In the genomic region with DNA sequence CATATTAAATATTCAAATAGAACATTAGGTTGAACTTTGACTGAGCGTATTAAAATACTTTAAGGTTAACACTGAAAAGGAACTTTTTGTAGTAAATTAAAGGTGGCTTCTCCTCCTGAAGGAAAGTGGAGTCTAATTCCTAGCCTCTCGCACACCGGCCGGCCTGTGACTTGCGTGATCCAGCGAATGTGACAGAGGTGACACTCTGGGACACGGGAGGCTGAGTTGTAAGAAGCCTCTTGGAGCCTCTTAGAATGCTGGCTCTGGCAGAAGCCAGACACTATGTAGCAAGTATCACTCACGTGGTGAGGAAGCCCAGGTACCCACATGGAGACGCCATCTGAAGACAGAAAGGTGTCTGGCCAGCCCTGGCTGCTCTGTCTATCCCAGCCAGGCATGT, we compare ENCODE assay signal across 40 cellular contexts.
"Had no signal": no experiment of that assay in that cellular context is flagged by ENCODE, and none has a peak within 500 bp of the region (broad histone marks: within the 10 kb centered on the region; RNA-seq: fewer than 3 reads in every experiment).

No MANE protein-coding gene starts in this region.

- H3K36me3 Mint-ChIP-seq: activated naive CD4-positive, alpha-beta T cell treated with anti-CD3 and anti-CD28 coated beads, Interleukin-2, amount 10 ng/mL, durations not matched to agents 7 days and 5 days; activated naive CD4-positive, alpha-beta T cell treated with anti-CD3 and anti-CD28 coated beads, Interleukin-2, amount 50 U/mL, for 24 hours; activated naive CD4-positive, alpha-beta T cell treated with anti-CD3 and anti-CD28 coated beads, Interleukin-2, amount 50 U/mL, for 72 hours; activated naive CD8-positive, alpha-beta T cell; activated naive CD8-positive, alpha-beta T cell treated with anti-CD3 and anti-CD28 coated beads for 36 hours; activated naive CD8-positive, alpha-beta T cell treated with anti-CD3 and anti-CD28 coated beads, Interleukin-2, amount 10 ng/mL, durations not matched to agents 7 days and 5 days; brain had no signal

- DNase-seq: activated effector memory CD4-positive, alpha-beta T cell treated with anti-CD3 and anti-CD28 coated beads, Interleukin-2, amount 50 U/mL, for 16 hours; activated effector memory CD4-positive, alpha-beta T cell treated with Interleukin-2 at 50 U/mL for 16 hours; activated gamma-delta T cell; activated gamma-delta T cell treated with Interleukin-2 at 50 U/mL for 16 hours; activated naive CD4-positive, alpha-beta T cell; activated naive CD4-positive, alpha-beta T cell treated with anti-CD3 and anti-CD28 coated beads for 36 hours; activated naive CD4-positive, alpha-beta T cell treated with anti-CD3 and anti-CD28 coated beads, Interleukin-2, amount 10 ng/mL, durations not matched to agents 7 days and 5 days; activated naive CD4-positive, alpha-beta T cell treated with anti-CD3 and anti-CD28 coated beads, Interleukin-2, amount 50 U/mL, for 16 hours; activated naive CD4-positive, alpha-beta T cell treated with Interleukin-2 at 50 U/mL for 16 hours; activated naive CD8-positive, alpha-beta T cell treated with anti-CD3 and anti-CD28 coated beads for 36 hours; activated naive CD8-positive, alpha-beta T cell treated with anti-CD3 and anti-CD28 coated beads, Interleukin-2, amount 10 ng/mL, durations not matched to agents 7 days and 5 days; activated naive CD8-positive, alpha-beta T cell treated with anti-CD3 and anti-CD28 coated beads, Interleukin-2, amount 50 U/mL, for 24 hours; activated T-cell treated with anti-CD3 and anti-CD28 coated beads, Interleukin-2, amount 50 U/mL, for 1 hour; activated T-cell treated with anti-CD3 and anti-CD28 coated beads, Interleukin-2, amount 50 U/mL, for 24 hours; activated T-cell treated with anti-CD3 and anti-CD28 coated beads, Interleukin-2, amount 50 U/mL, for 4 hours; activated T-cell treated with anti-CD3 and anti-CD28 coated beads, Interleukin-2, amount 50 U/mL, for 48 hours; activated T-cell treated with anti-CD3 and anti-CD28 coated beads, Interleukin-2, amount 50 U/mL, for 72 hours; adrenal gland; amniotic stem cell; amygdala; anterior cingulate cortex; aorta; body of pancreas; brain microvascular endothelial cell; caudate nucleus; central memory CD4-positive, alpha-beta T cell; cerebellar nuclear complex had no signal

- H3K4me3 ChIP-seq: adrenal gland, ascending aorta, body of pancreas, breast epithelium, cardiac muscle cell had no signal

- H3K27me3 ChIP-seq: adrenal gland, ascending aorta, body of pancreas, brain microvascular endothelial cell, breast epithelium, cardiac muscle cell had no signal

- H3K4me3 Mint-ChIP-seq: activated naive CD4-positive, alpha-beta T cell treated with anti-CD3 and anti-CD28 coated beads for 36 hours; activated naive CD4-positive, alpha-beta T cell treated with anti-CD3 and anti-CD28 coated beads, Interleukin-2, amount 10 ng/mL, durations not matched to agents 7 days and 5 days; activated naive CD4-positive, alpha-beta T cell treated with anti-CD3 and anti-CD28 coated beads, Interleukin-2, amount 50 U/mL, for 24 hours; activated naive CD8-positive, alpha-beta T cell; activated naive CD8-positive, alpha-beta T cell treated with anti-CD3 and anti-CD28 coated beads for 36 hours; activated naive CD8-positive, alpha-beta T cell treated with anti-CD3 and anti-CD28 coated beads, Interleukin-2, amount 10 ng/mL, durations not matched to agents 7 days and 5 days; activated naive CD8-positive, alpha-beta T cell treated with anti-CD3 and anti-CD28 coated beads, Interleukin-2, amount 50 U/mL, for 24 hours; activated T-cell treated with anti-CD3 and anti-CD28 coated beads, Interleukin-2, amount 50 U/mL, for 24 hours; activated T-cell treated with anti-CD3 and anti-CD28 coated beads, Interleukin-2, amount 50 U/mL, for 4 hours; activated T-cell treated with anti-CD3 and anti-CD28 coated beads, Interleukin-2, amount 50 U/mL, for 72 hours; activated T-helper 1 cell treated with anti-CD3 and anti-CD28 coated beads, Interleukin-12 subunit alpha, Interleukin-12 subunit beta, Interleukin-2, Interleukin-4 antibody, amounts not matched to agents 30 ng/mL and 10 ng/mL and 1 ng/mL, durations not matched to agents 14 hours and 24 hours and 36 hours; activated T-helper 17 cell treated with anti-CD3 and anti-CD28 coated beads, Interleukin-2, amount 50 U/mL, for 72 hours; brain; central memory CD8-positive, alpha-beta T cell had no signal

- H3K4me1 ChIP-seq: adrenal gland, ascending aorta, breast epithelium had no signal

- ATAC-seq: activated naive CD4-positive, alpha-beta T cell treated with anti-CD3 and anti-CD28 coated beads, Interleukin-2, amount 50 U/mL, for 72 hours; activated naive CD8-positive, alpha-beta T cell treated with anti-CD3 and anti-CD28 coated beads, Interleukin-2, amount 50 U/mL, for 24 hours; activated T-cell treated with anti-CD3 and anti-CD28 coated beads, Interleukin-2, amount 50 U/mL, for 4 hours; activated T-cell treated with anti-CD3 and anti-CD28 coated beads, Interleukin-2, amount 50 U/mL, for 72 hours; activated T-helper 17 cell treated with anti-CD3 and anti-CD28 coated beads, Interleukin-2, amount 50 U/mL, for 72 hours; body of pancreas had no signal

- H3K27me3 Mint-ChIP-seq: activated naive CD4-positive, alpha-beta T cell treated with anti-CD3 and anti-CD28 coated beads, Interleukin-2, amount 10 ng/mL, durations not matched to agents 7 days and 5 days; activated naive CD4-positive, alpha-beta T cell treated with anti-CD3 and anti-CD28 coated beads, Interleukin-2, amount 50 U/mL, for 24 hours; activated naive CD8-positive, alpha-beta T cell treated with anti-CD3 and anti-CD28 coated beads, Interleukin-2, amount 10 ng/mL, durations not matched to agents 7 days and 5 days; activated naive CD8-positive, alpha-beta T cell treated with anti-CD3 and anti-CD28 coated beads, Interleukin-2, amount 50 U/mL, for 24 hours had no signal

- FAIRE-seq: astrocyte, bronchial epithelial cell had no signal

- H3K27ac Mint-ChIP-seq: activated naive CD4-positive, alpha-beta T cell treated with anti-CD3 and anti-CD28 coated beads for 36 hours; activated naive CD4-positive, alpha-beta T cell treated with anti-CD3 and anti-CD28 coated beads, Interleukin-2, amount 10 ng/mL, durations not matched to agents 7 days and 5 days; activated naive CD4-positive, alpha-beta T cell treated with anti-CD3 and anti-CD28 coated beads, Interleukin-2, amount 50 U/mL, for 24 hours; activated naive CD4-positive, alpha-beta T cell treated with anti-CD3 and anti-CD28 coated beads, Interleukin-2, amount 50 U/mL, for 72 hours; activated naive CD8-positive, alpha-beta T cell; activated naive CD8-positive, alpha-beta T cell treated with anti-CD3 and anti-CD28 coated beads for 36 hours; activated naive CD8-positive, alpha-beta T cell treated with anti-CD3 and anti-CD28 coated beads, Interleukin-2, amount 10 ng/mL, durations not matched to agents 7 days and 5 days; activated naive CD8-positive, alpha-beta T cell treated with anti-CD3 and anti-CD28 coated beads, Interleukin-2, amount 50 U/mL, for 24 hours; activated T-cell treated with anti-CD3 and anti-CD28 coated beads, Interleukin-2, amount 50 U/mL, for 24 hours; activated T-cell treated with anti-CD3 and anti-CD28 coated beads, Interleukin-2, amount 50 U/mL, for 72 hours; activated T-helper 1 cell treated with anti-CD3 and anti-CD28 coated beads, Interleukin-12 subunit alpha, Interleukin-12 subunit beta, Interleukin-2, Interleukin-4 antibody, amounts not matched to agents 30 ng/mL and 10 ng/mL and 1 ng/mL, durations not matched to agents 14 hours and 24 hours and 36 hours; activated T-helper 17 cell treated with anti-CD3 and anti-CD28 coated beads, Interleukin-2, amount 50 U/mL, for 72 hours; activated T-helper 2 cell treated with anti-CD3 and anti-CD28 coated beads, Interferon-gamma antibody, Interleukin-2, Interleukin-4, amounts not matched to agents 10 μg/mL and 5 μg/mL and 100 μg/mL, durations not matched to agents 14 hours and 24 hours and 36 hours; brain had no signal

- H3K36me3 ChIP-seq: adrenal gland, ascending aorta, brain microvascular endothelial cell, breast epithelium, cardiac muscle cell had no signal

- H3K9me3 Mint-ChIP-seq: activated naive CD4-positive, alpha-beta T cell treated with anti-CD3 and anti-CD28 coated beads for 36 hours; activated naive CD4-positive, alpha-beta T cell treated with anti-CD3 and anti-CD28 coated beads, Interleukin-2, amount 10 ng/mL, durations not matched to agents 7 days and 5 days; activated naive CD4-positive, alpha-beta T cell treated with anti-CD3 and anti-CD28 coated beads, Interleukin-2, amount 50 U/mL, for 24 hours; activated naive CD4-positive, alpha-beta T cell treated with anti-CD3 and anti-CD28 coated beads, Interleukin-2, amount 50 U/mL, for 72 hours; activated naive CD8-positive, alpha-beta T cell treated with anti-CD3 and anti-CD28 coated beads for 36 hours; activated naive CD8-positive, alpha-beta T cell treated with anti-CD3 and anti-CD28 coated beads, Interleukin-2, amount 10 ng/mL, durations not matched to agents 7 days and 5 days; activated naive CD8-positive, alpha-beta T cell treated with anti-CD3 and anti-CD28 coated beads, Interleukin-2, amount 50 U/mL, for 24 hours; activated T-cell treated with anti-CD3 and anti-CD28 coated beads, Interleukin-2, amount 50 U/mL, for 24 hours; activated T-cell treated with anti-CD3 and anti-CD28 coated beads, Interleukin-2, amount 50 U/mL, for 4 hours; activated T-cell treated with anti-CD3 and anti-CD28 coated beads, Interleukin-2, amount 50 U/mL, for 72 hours; activated T-helper 1 cell treated with anti-CD3 and anti-CD28 coated beads, Interleukin-12 subunit alpha, Interleukin-12 subunit beta, Interleukin-2, Interleukin-4 antibody, amounts not matched to agents 30 ng/mL and 10 ng/mL and 1 ng/mL, durations not matched to agents 14 hours and 24 hours and 36 hours; activated T-helper 17 cell treated with anti-CD3 and anti-CD28 coated beads, Interleukin-2, amount 50 U/mL, for 72 hours; activated T-helper 2 cell treated with anti-CD3 and anti-CD28 coated beads, Interferon-gamma antibody, Interleukin-2, Interleukin-4, amounts not matched to agents 10 μg/mL and 5 μg/mL and 100 μg/mL, durations not matched to agents 14 hours and 24 hours and 36 hours; brain; central memory CD8-positive, alpha-beta T cell had no signal

- H3K9me3 ChIP-seq: adrenal gland, ascending aorta, body of pancreas, breast epithelium had no signal

- H3K27ac ChIP-seq: adrenal gland, ascending aorta, body of pancreas, brain microvascular endothelial cell, breast epithelium, cardiac muscle cell had no signal

- H3K4me1 Mint-ChIP-seq: activated naive CD4-positive, alpha-beta T cell treated with anti-CD3 and anti-CD28 coated beads, Interleukin-2, amount 10 ng/mL, durations not matched to agents 7 days and 5 days; activated naive CD4-positive, alpha-beta T cell treated with anti-CD3 and anti-CD28 coated beads, Interleukin-2, amount 50 U/mL, for 24 hours; activated naive CD8-positive, alpha-beta T cell treated with anti-CD3 and anti-CD28 coated beads for 36 hours; activated naive CD8-positive, alpha-beta T cell treated with anti-CD3 and anti-CD28 coated beads, Interleukin-2, amount 10 ng/mL, durations not matched to agents 7 days and 5 days; activated naive CD8-positive, alpha-beta T cell treated with anti-CD3 and anti-CD28 coated beads, Interleukin-2, amount 50 U/mL, for 24 hours; activated T-helper 17 cell treated with anti-CD3 and anti-CD28 coated beads, Interleukin-2, amount 50 U/mL, for 72 hours; central memory CD8-positive, alpha-beta T cell had no signal
